21 cellular contexts compared by ENCODE assay signal in genomic region chr12:5246196-5246595, GRCh38.
"Had no signal": no experiment of that assay in that cellular context is flagged by ENCODE, and none has a peak within 500 bp of the region (broad histone marks: within the 10 kb centered on the region; RNA-seq: fewer than 3 reads in every experiment).

No MANE protein-coding gene starts in this region.

- H3K4me1 ChIP-seq: left lung had no signal

- ATAC-seq: activated CD4-positive, CD25-positive, alpha-beta regulatory T cell treated with anti-CD3 and anti-CD28 coated beads, Interleukin-2, amount 50 U/mL, for 24 hours; left lung; mucosa of descending colon; natural killer cell; right cardiac atrium had no signal

- H3K4me3 ChIP-seq: esophagus squamous epithelium, hepatocyte, left lung, mucosa of descending colon, transverse colon had no signal

- DNase-seq: activated CD4-positive, alpha-beta T cell treated with anti-CD3 and anti-CD28 coated beads, Interleukin-2, amount 50 U/mL, for 1 hour; activated naive CD4-positive, alpha-beta T cell; activated naive CD8-positive, alpha-beta T cell treated with anti-CD3 and anti-CD28 coated beads, Interleukin-2, amount 10 ng/mL, durations not matched to agents 7 days and 5 days; brain microvascular endothelial cell; cortex of kidney; effector CD4-positive, alpha-beta T cell; esophagus squamous epithelium; left lung; mammary epithelial cell; mucosa of descending colon; natural killer cell; nucleus accumbens; right cardiac atrium; small intestine; stimulated activated CD4-positive, alpha-beta T cell treated with anti-CD3 and anti-CD28 coated beads, Interleukin-4, amount 100 ng/mL, for 24 hours; stimulated activated naive CD4-positive, alpha-beta T cell; substantia nigra; SW 1271; transverse colon had no signal

- H3K79me2 ChIP-seq: hepatocyte had no signal

- H3K27me3 ChIP-seq: brain microvascular endothelial cell, esophagus squamous epithelium, hepatocyte, left lung, transverse colon had no signal

- H3K9me3 ChIP-seq: esophagus squamous epithelium, left lung, mucosa of descending colon, transverse colon had no signal

- H3K4me2 ChIP-seq: hepatocyte had no signal

- H3K27ac ChIP-seq: brain microvascular endothelial cell, esophagus squamous epithelium, left lung, transverse colon had no signal

- H3K36me3 ChIP-seq: brain microvascular endothelial cell, esophagus squamous epithelium, left lung, transverse colon had no signal
